Comparison of ENCODE assay signal across 9 cellular contexts in the genomic region with DNA sequence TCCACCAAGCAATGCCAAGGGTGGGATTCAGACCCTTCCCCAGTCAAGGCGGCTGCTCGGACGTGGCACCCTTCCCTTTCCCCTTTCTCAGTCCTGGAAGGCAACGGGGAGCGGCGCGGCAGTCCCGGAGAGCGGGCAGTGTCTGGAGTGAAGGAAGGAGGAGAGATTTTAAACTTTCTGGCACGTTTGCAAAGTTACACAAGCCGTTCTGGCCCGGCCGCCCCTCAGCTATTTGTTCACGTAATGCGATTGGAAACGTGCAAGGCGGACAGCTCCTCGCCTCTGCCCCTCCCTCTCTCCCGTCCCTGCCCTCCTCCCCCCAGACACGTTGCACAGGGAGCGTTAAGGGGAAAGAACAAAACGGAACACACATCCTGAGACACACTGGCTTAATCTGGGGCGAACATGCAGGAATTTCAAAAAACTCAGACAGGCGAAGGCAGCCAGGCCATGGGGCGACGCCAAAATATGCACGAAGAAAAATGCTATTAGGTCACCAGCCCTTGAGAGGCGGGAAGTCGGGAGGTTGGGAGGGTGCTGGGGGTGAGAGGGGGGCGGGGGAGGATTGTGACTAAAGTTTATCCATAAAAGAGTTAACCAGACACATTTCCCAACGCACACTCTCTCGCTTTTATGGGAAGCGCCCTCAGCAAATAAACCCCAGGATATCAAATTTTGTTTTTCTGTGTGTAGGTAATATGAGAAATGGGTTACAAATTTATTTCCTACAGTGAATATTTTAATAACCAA. TPM values are rescaled to one million over a fixed set of nuclear protein-coding genes. Genes with fewer than 3 reads are reported as not detected.
DNase-seq lines count a peak whose midpoint lies in the region; ATAC-seq and TF ChIP-seq lines count a peak whose summit lies in the region.
"Had no signal": no experiment of that assay in that cellular context is flagged by ENCODE, and none has a peak within 500 bp of the region (broad histone marks: within the 10 kb centered on the region; RNA-seq: fewer than 3 reads in every experiment).

A gene with protein sequence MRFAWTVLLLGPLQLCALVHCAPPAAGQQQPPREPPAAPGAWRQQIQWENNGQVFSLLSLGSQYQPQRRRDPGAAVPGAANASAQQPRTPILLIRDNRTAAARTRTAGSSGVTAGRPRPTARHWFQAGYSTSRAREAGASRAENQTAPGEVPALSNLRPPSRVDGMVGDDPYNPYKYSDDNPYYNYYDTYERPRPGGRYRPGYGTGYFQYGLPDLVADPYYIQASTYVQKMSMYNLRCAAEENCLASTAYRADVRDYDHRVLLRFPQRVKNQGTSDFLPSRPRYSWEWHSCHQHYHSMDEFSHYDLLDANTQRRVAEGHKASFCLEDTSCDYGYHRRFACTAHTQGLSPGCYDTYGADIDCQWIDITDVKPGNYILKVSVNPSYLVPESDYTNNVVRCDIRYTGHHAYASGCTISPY (minus strand): TSS at position 144 of the 750 bp plus-strand sequence. CDS start 274 bp downstream, outside the sequence.

- H3K4me3 Mint-ChIP-seq in progenitor cell of endocrine pancreas (ENCODE audit: low read depth): peak within 1 kb of the TSS; percentile 78

- 2 to 4% (median 3%) methylated on average over 26 to 33 of the region's 33 CpGs for WGBS in adrenal gland, 4 donors

- no peaks in the 10 kb centered on the region for H3K9me3 Mint-ChIP-seq in progenitor cell of endocrine pancreas (ENCODE audit: low read depth)

- TF ChIP-seq POLR2A in adrenal gland (IDR thresholded peaks at IDR 0.05): peak in 1 of 2 donors; percentile 40

- H3K36me3 ChIP-seq in MG63 (peaks cover 33% of the 10 kb centered on the region), adrenal gland (replicated peaks in 1 of 2) (no peaks in the 10 kb centered on the region)

- peak within 1 kb of the TSS in 2 of 5 donors; percentile 58 to 79 for H3K27ac ChIP-seq in adrenal gland

- H3K4me1 ChIP-seq in adrenal gland (replicated peaks in 1 of 2): peaks cover 10 to 25% of the 10 kb centered on the region in 2 donors

- H3K4me1 Mint-ChIP-seq in progenitor cell of endocrine pancreas (ENCODE audit: low read depth): peaks cover 17% of the 10 kb centered on the region

- no peaks in the 10 kb centered on the region for H3K36me3 Mint-ChIP-seq in progenitor cell of endocrine pancreas (ENCODE audit: insufficient read depth)

- H3K4me3 ChIP-seq in MG63 (peak within 1 kb of the TSS; percentile 82), adrenal gland (peak within 1 kb of the TSS in 2 of 4 donors; percentile 31 to 53)

- peaks cover 37% of the 10 kb centered on the region for H3K27me3 Mint-ChIP-seq in progenitor cell of endocrine pancreas

- peak; percentile 16 to 44 for DNase-seq in NCI-H2081 (lab: John Stamatoyannopoulos, UW)
- DNase-seq in NCI-H2081 treated with DMSO at 0.1 percent for 48 hours (lab: John Stamatoyannopoulos, UW): no peak
- peak; percentile 99 for DNase-seq in MG63
- peak; percentile 36 to 71 (median 56) for DNase-seq in adrenal gland
- DNase-seq in left ventricle myocardium superior: peak; percentile 81
- peak; percentile 16 for DNase-seq in progenitor cell of endocrine pancreas (ENCODE audit: low spot score, unreplicated experiment)
- DNase-seq: DND-41 had no signal

- H3K9me3 ChIP-seq in MG63 (no peaks in the 10 kb centered on the region), adrenal gland (replicated peaks in 1 of 3) (no peaks in the 10 kb centered on the region)

- no peak for TF ChIP-seq CTCF in adrenal gland (IDR thresholded peaks at IDR 0.05)
- TF ChIP-seq CTCF in progenitor cell of endocrine pancreas (IDR thresholded peaks at IDR 0.05; ENCODE audit: unreplicated experiment): no peak

- ATAC-seq in left ventricle myocardium superior (peak; percentile 91), GM21515 (IDR thresholded peaks at IDR 0.05; ENCODE audit: unreplicated experiment) (no peak), GM21423 (IDR thresholded peaks at IDR 0.05; ENCODE audit: unreplicated experiment) (no peak)

- H3K27ac Mint-ChIP-seq in progenitor cell of endocrine pancreas: peak within 1 kb of the TSS; percentile 81

- intact Hi-C loops in adrenal gland (cut with DNase I): loop anchor here in 1 of 2 donors (10.0 kb wide), 1 partner anchor 103 kb away; no protein-coding TSS in a partner anchor
- intact Hi-C loops in left ventricle myocardium superior (cut with micrococcal nuclease): no loop called here

- H3K27me3 ChIP-seq in MG63 (no peaks in the 10 kb centered on the region), adrenal gland (no peaks in the 10 kb centered on the region)

RNA-seq across cellular contexts. Expression of the gene that starts here (rescaled TPM):
- total RNA-seq in MG63 (2014; rRNA removed; shearing (Covaris generic); ENCODE audit: low replicate concordance): 334 and 360 TPM in 2 replicates
- 10 to 100 TPM in 4 of 8 donors, 1 to 10 TPM in 4; 4.7 to 13.6 (median 9.9) TPM for total RNA-seq in adrenal gland
- polyA plus RNA-seq in adrenal gland: 1 to 10 TPM; 1.9 to 2.5 (median 2.2) TPM
- total RNA-seq in left ventricle myocardium superior: 6.0 TPM
- 0.19 and 0.42 TPM in 2 replicates for total RNA-seq in progenitor cell of endocrine pancreas

Comparison
In these comparisons a context has a peak if more than half of its experiments do, and no peak if none do; other contexts are left out.
1. RNA of the gene that starts here (total RNA-seq): 334 to 360 TPM in MG63; 4.7 to 13.6 TPM in adrenal gland, 6.0 TPM in left ventricle myocardium superior (single experiment) and 0.19 to 0.42 TPM in progenitor cell of endocrine pancreas; every median in the first group is over 10 times any median in the second.
2. Peak in DNase-seq in progenitor cell of endocrine pancreas; RNA of the gene not detected or under 1 TPM.